In genomic region chr11:118909619-118910308, GRCh38 we compare ENCODE assay signal across 8 cellular contexts. TPM values are rescaled to one million over a fixed set of nuclear protein-coding genes. Genes with fewer than 3 reads are reported as not detected.
DNase-seq lines count a peak whose midpoint lies in the region; ATAC-seq and TF ChIP-seq lines count a peak whose summit lies in the region.

No MANE protein-coding gene starts in this region.

- TF ChIP-seq CTCF in brain (conservative IDR thresholded peaks at IDR 0.05) (no peak), stomach (IDR thresholded peaks at IDR 0.05) (no peak)

- no peak for ATAC-seq in GM18907 (IDR thresholded peaks at IDR 0.05; ENCODE audit: unreplicated experiment)
- no peak for ATAC-seq in left colon

- no peak for TF ChIP-seq EP300 in stomach (IDR thresholded peaks at IDR 0.05)

- H3K4me1 ChIP-seq in HUES48 (ENCODE audit: control insufficient read depth, insufficient read depth, low read length) (peaks cover 64% of the 10 kb centered on the region), stomach (peaks cover 80 to 84% (median 81%) of the 10 kb centered on the region in 4 donors)

- H3K36me3 ChIP-seq in HUES48 (ENCODE audit: control insufficient read depth, insufficient read depth, low read length) (peaks cover 17% of the 10 kb centered on the region), stomach (peaks cover 27 to 40% (median 37%) of the 10 kb centered on the region in 4 donors)

- peak overlapping the region; percentile 75 to 87 (median 83) for H3K4me3 Mint-ChIP-seq in brain

- no peaks in the 10 kb centered on the region for H3K9me3 ChIP-seq in HUES48 (ENCODE audit: control insufficient read depth, insufficient read depth, low read length)
- H3K9me3 ChIP-seq in stomach = no peaks in the 10 kb centered on the region

- no peaks in the 10 kb centered on the region for H3K27me3 Mint-ChIP-seq in brain

- H3K9ac ChIP-seq in HUES48 (ENCODE audit: low read depth, low read length) = peak overlapping the region; percentile 66

- intact Hi-C loops in stomach (cut with DNase I; ENCODE audit: low total_unique reads) (loop anchor here (2.0 kb wide), 1 partner anchor 19 kb away; no protein-coding TSS in a partner anchor), left colon (cut with DNase I, micrococcal nuclease) (no loop called here)

- H3K27me3 ChIP-seq in HUES48 (ENCODE audit: control insufficient read depth, insufficient read depth, low read length) (no peaks in the 10 kb centered on the region), stomach (no peaks in the 10 kb centered on the region)

- H3K27ac ChIP-seq in HUES48 (ENCODE audit: low read depth, low read length) = peak overlapping the region; percentile 100
- H3K27ac ChIP-seq in stomach = peak overlapping the region; percentile 82 to 99 (median 97)

- H3K9me3 Mint-ChIP-seq in brain = no peaks in the 10 kb centered on the region

- H3K27ac Mint-ChIP-seq in brain = peak overlapping the region; percentile 88 to 99 (median 95)

- DNase-seq in islet precursor cell = peak; percentile 77
- DNase-seq in stomach = no peak
- no peak for DNase-seq in globus pallidus (ENCODE audit: low spot score)
- no peak for DNase-seq in left colon
- no peak for DNase-seq in SIG-M5 (lab: John Stamatoyannopoulos, UW)

- peaks cover 10% of the 10 kb centered on the region for H3K36me3 Mint-ChIP-seq in brain

- no peak for TF ChIP-seq POLR2A in stomach (IDR thresholded peaks at IDR 0.05)

- H3K4me1 Mint-ChIP-seq in brain = peaks cover 74% of the 10 kb centered on the region

- WGBS in stomach, 5 donors = 30 to 45% (median 40%) methylated on average over 16 to 21 of the region's 21 CpGs

- H3K4me3 ChIP-seq in HUES48 (ENCODE audit: low read depth, low read length) (peak overlapping the region; percentile 64), stomach (peak overlapping the region; percentile 36 to 45 (median 39))

RNA-seq across cellular contexts. Expression of gene BCL9L, which starts 16.0 kb away (rescaled TPM):
- polyA plus RNA-seq in brain (ENCODE audit: insufficient read depth, low read depth, low replicate concordance) (13.5 TPM), stomach (10 to 100 TPM in 1 of 3 donors, 1 to 10 TPM in 2; 4.2 to 11.7 (median 6.0) TPM)
- total RNA-seq in stomach (10 to 100 TPM in 4 of 5 donors, 1 to 10 TPM in 1; 9.9 to 35.2 (median 20.4) TPM), left colon (10 to 100 TPM; 36.4 to 36.5 TPM)

RNA-seq across cellular contexts. Expression of gene CXCR5, which starts 26.1 kb away (rescaled TPM):
- polyA plus RNA-seq in brain (ENCODE audit: insufficient read depth, low read depth, low replicate concordance) (0.07 TPM), stomach (under 1 TPM; 0.12 to 0.60 (median 0.15) TPM)
- total RNA-seq in stomach (under 1 TPM in 1 of 5 donors, not detected in 4; 0.14 TPM), left colon (under 1 TPM; 0.12 to 0.39 TPM)

RNA-seq across cellular contexts. Expression of gene UPK2, which starts 46.3 kb away (rescaled TPM):
- polyA plus RNA-seq in brain (ENCODE audit: insufficient read depth, low read depth, low replicate concordance) = 3.0 TPM
- total RNA-seq in stomach = not detected
- polyA plus RNA-seq in stomach = under 1 TPM in 1 of 3 donors, not detected in 2; 0.50 TPM
- not detected for total RNA-seq in left colon
